7 cellular contexts compared by ENCODE assay signal in the genomic region with DNA sequence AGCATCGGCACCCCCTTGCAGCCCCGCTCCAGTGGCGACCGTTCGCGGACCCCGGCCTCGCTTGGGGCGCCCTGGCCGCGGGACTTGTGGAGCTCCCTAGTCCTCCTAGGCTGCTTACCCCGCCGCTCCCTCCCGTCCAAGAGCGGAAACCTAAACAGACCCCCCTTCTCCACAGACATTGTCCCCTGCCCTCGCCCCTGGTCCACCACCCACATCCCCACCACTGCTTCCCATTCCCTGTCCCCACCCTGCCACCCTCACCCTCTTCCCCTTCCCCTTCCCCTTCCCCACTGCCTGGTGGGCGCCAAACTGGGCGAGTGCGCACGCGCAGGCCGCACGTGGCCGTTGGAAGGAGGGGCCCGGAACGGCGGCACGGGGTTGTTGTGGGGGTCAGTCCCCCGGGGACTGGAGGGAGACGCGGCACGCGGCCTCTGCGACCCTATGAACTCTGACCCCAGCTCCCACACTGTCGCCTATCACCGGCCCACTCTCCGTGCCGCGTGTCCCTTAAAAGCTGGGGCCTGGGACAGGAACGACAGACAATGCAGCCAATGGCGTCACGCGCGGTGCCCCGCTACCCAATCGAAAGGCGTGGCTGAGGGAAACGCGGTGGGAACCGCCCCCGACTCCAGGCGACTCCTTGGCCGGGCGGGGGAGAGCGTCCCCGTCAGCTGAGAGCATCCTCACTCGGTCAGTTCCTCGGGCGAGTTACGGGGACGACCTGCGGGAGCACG. TPM values are rescaled to one million over a fixed set of nuclear protein-coding genes. Genes with fewer than 3 reads are reported as not detected.
DNase-seq lines count a peak whose midpoint lies in the region; ATAC-seq and TF ChIP-seq lines count a peak whose summit lies in the region.

A gene (plus strand): TSS at position 667 of the 734 bp plus-strand sequence. CDS start 103 bp downstream, outside the sequence.

- ATAC-seq in GM18520 (IDR thresholded peaks at IDR 0.05; ENCODE audit: unreplicated experiment) (peak; percentile 82), HG03097 (IDR thresholded peaks at IDR 0.05; ENCODE audit: low FRiP score, unreplicated experiment) (peak; percentile 68), right lobe of liver (peak; percentile 99 to 100 (median 100))

- H3K27me3 ChIP-seq in right lobe of liver: no peaks in the 10 kb centered on the region

- DNase-seq in NCI-H226 (peak; percentile 75), ecto neural progenitor cell (ENCODE audit: low spot score) (peak; percentile 98), right lobe of liver (peak; percentile 87 to 93 (median 90))
- DNase-seq in activated CD4-positive, alpha-beta T cell treated with anti-CD3 and anti-CD28 coated beads, Interleukin-2, amount 50 U/mL, for 1 hour: peak; percentile 94
- peak; percentile 93 for DNase-seq in stimulated activated CD4-positive, alpha-beta T cell treated with anti-CD3 and anti-CD28 coated beads, Interleukin-2, amount 100 ng/mL, for 48 hours

- no peak for TF ChIP-seq POLR2A in right lobe of liver (IDR thresholded peaks at IDR 0.05)

- H3K9me3 ChIP-seq in right lobe of liver: no peaks in the 10 kb centered on the region

- no peaks in the 10 kb centered on the region for H3K36me3 ChIP-seq in right lobe of liver

- intact Hi-C loops in right lobe of liver (cut with DNase I): no loop called here

- WGBS in right lobe of liver (ENCODE audit: insufficient coverage, low coverage, low lambda C conversion rate, missing lambda C conversion rate): 6% methylated on average over 45 of the region's 63 CpGs

- no peak for TF ChIP-seq CTCF in right lobe of liver (IDR thresholded peaks at IDR 0.05)

- no peaks in the 10 kb centered on the region for H3K4me1 ChIP-seq in right lobe of liver

- no peak within 1 kb of the TSS for H3K27ac ChIP-seq in right lobe of liver

- H3K4me3 ChIP-seq in right lobe of liver: peak within 1 kb of the TSS; percentile 36 to 53 (median 38)

RNA-seq across cellular contexts. Expression of the gene that starts here (rescaled TPM):
- under 1 TPM in 3 of 6 experiments, not detected in 3; 0.16 to 0.37 (median 0.31) TPM for total RNA-seq in right lobe of liver

Comparison
In these comparisons a context has a peak if more than half of its experiments do, and no peak if none do; other contexts are left out.
1. Peak in DNase-seq, ATAC-seq and H3K4me3 ChIP-seq in right lobe of liver; RNA of the gene not detected or under 1 TPM.